ENCODE assay signal across 8 cellular contexts in genomic region chr12:2691001-2691339, GRCh38.
A peak's percentile ranks its signal among the peaks of the same experiment; 100 is the strongest.
DNase-seq lines count a peak whose midpoint lies in the region; ATAC-seq and TF ChIP-seq lines count a peak whose summit lies in the region.

No MANE protein-coding gene starts in this region.

- 90 to 94% methylated on average over 27 to 28 of the region's 28 CpGs for WGBS in GM23248 (ENCODE audit: low coverage in 1 of 2, low lambda C conversion rate in 2 of 2, missing lambda C conversion rate in 2 of 2), 2 experiments

- no peak overlapping the region for H2AFZ ChIP-seq in OCI-LY7 (ENCODE audit: low read length)
- no peak overlapping the region for H2AFZ ChIP-seq in GM23248

- H3K36me3 ChIP-seq in CD4-positive, CD25-positive, alpha-beta regulatory T cell (ENCODE audit: control insufficient read depth, insufficient read depth, low read length): no peaks in the 10 kb centered on the region
- H3K36me3 ChIP-seq in OCI-LY7 (ENCODE audit: insufficient read depth, low read length) (no peaks in the 10 kb centered on the region), GM23248 (ENCODE audit: low read depth) (peaks cover 4% of the 10 kb centered on the region; the same call in 1 of the 2 replicates)

- no peak overlapping the region for H3K9ac ChIP-seq in GM23248

- H3F3A ChIP-seq in GM23248 (ENCODE audit: insufficient read depth): no peaks in the 10 kb centered on the region

- H3K9me2 ChIP-seq in OCI-LY7 (ENCODE audit: insufficient read depth, low read length) (no peaks in the 10 kb centered on the region), GM23248 (ENCODE audit: insufficient read depth) (no peaks in the 10 kb centered on the region)

- H3K27ac ChIP-seq in CD4-positive, CD25-positive, alpha-beta regulatory T cell (ENCODE audit: insufficient read depth, low read length, poor library complexity, severe bottlenecking): peak overlapping the region; percentile 70
- H3K27ac ChIP-seq in OCI-LY7 (ENCODE audit: low read depth, low read length, poor library complexity, severe bottlenecking): no peak overlapping the region
- no peak overlapping the region for H3K27ac ChIP-seq in GM23248

- peak overlapping the region; percentile 91 to 92 (median 92) for H3K27ac Mint-ChIP-seq in CD4-positive, CD25-positive, alpha-beta regulatory T cell
- H3K27ac Mint-ChIP-seq in activated naive CD4-positive, alpha-beta T cell treated with anti-CD3 and anti-CD28 coated beads, Interleukin-2, amount 50 U/mL, for 24 hours: peak overlapping the region; percentile 91

- H3K9me3 ChIP-seq in CD4-positive, CD25-positive, alpha-beta regulatory T cell (ENCODE audit: control insufficient read depth in 2 of 2, low read length in 2 of 2): no peaks in the 10 kb centered on the region
- no peaks in the 10 kb centered on the region for H3K9me3 ChIP-seq in OCI-LY7 (ENCODE audit: low read length)
- no peaks in the 10 kb centered on the region for H3K9me3 ChIP-seq in GM23248 (ENCODE audit: low read depth)

- ATAC-seq in CD4-positive, CD25-positive, alpha-beta regulatory T cell (ENCODE audit: low read depth in 2 of 2): peak; percentile 53 to 61
- peak; percentile 24 for ATAC-seq in GM21737 (IDR thresholded peaks at IDR 0.05; ENCODE audit: unreplicated experiment)
- ATAC-seq in left lobe of liver: peak; percentile 37

- H3K4me2 ChIP-seq in OCI-LY7 (ENCODE audit: low read length): peak overlapping the region; percentile 54; the same call in 1 of the 2 replicates
- no peak overlapping the region for H3K4me2 ChIP-seq in GM23248 (ENCODE audit: unreplicated experiment)

- TF ChIP-seq CTCF in OCI-LY7 (conservative IDR thresholded peaks at IDR 0.05; ENCODE audit: low read length): no peak

- H3K36me3 Mint-ChIP-seq in CD4-positive, CD25-positive, alpha-beta regulatory T cell: no peaks in the 10 kb centered on the region
- H3K36me3 Mint-ChIP-seq in activated naive CD4-positive, alpha-beta T cell treated with anti-CD3 and anti-CD28 coated beads, Interleukin-2, amount 50 U/mL, for 24 hours: no peaks in the 10 kb centered on the region

- CTCF ChIA-PET in OCI-LY7 (lab: Charles Lee; ENCODE audit: unreplicated experiment): interaction anchor here (1.1 kb wide), 1 partner anchor 7 kb away, joined by 5 read pairs; no protein-coding TSS in a partner anchor

- H3K4me1 Mint-ChIP-seq in CD4-positive, CD25-positive, alpha-beta regulatory T cell: peaks cover 10 to 48% (median 26%) of the 10 kb centered on the region in 4 donors
- H3K4me1 Mint-ChIP-seq in activated naive CD4-positive, alpha-beta T cell treated with anti-CD3 and anti-CD28 coated beads, Interleukin-2, amount 50 U/mL, for 24 hours: peaks cover 45% of the 10 kb centered on the region

- peaks cover 33% of the 10 kb centered on the region for H3K4me1 ChIP-seq in CD4-positive, CD25-positive, alpha-beta regulatory T cell (ENCODE audit: control insufficient read depth, insufficient read depth, low read length, poor library complexity, severe bottlenecking)
- H3K4me1 ChIP-seq in OCI-LY7 (ENCODE audit: insufficient read depth, low read length, poor library complexity, severe bottlenecking) (no peaks in the 10 kb centered on the region), GM23248 (ENCODE audit: insufficient read depth) (no peaks in the 10 kb centered on the region)

- H3K27me3 Mint-ChIP-seq in CD4-positive, CD25-positive, alpha-beta regulatory T cell: peaks cover 10% of the 10 kb centered on the region
- H3K27me3 Mint-ChIP-seq in activated naive CD4-positive, alpha-beta T cell treated with anti-CD3 and anti-CD28 coated beads, Interleukin-2, amount 50 U/mL, for 24 hours: no peaks in the 10 kb centered on the region

- H3K79me2 ChIP-seq in OCI-LY7 (ENCODE audit: insufficient read depth, low read depth, low read length): no peaks in the 10 kb centered on the region
- no peaks in the 10 kb centered on the region for H3K79me2 ChIP-seq in GM23248 (ENCODE audit: insufficient read depth)

- no peaks in the 10 kb centered on the region for H4K20me1 ChIP-seq in OCI-LY7 (ENCODE audit: insufficient read depth, low read length)
- H4K20me1 ChIP-seq in GM23248 (ENCODE audit: insufficient read depth): no peaks in the 10 kb centered on the region

- in situ Hi-C loops in GM23248 (cut with MboI): no loop called here

- H3K9me3 Mint-ChIP-seq in CD4-positive, CD25-positive, alpha-beta regulatory T cell: peaks cover 0 to 1% (median 0%) of the 10 kb centered on the region in 7 donors
- no peaks in the 10 kb centered on the region for H3K9me3 Mint-ChIP-seq in activated naive CD4-positive, alpha-beta T cell treated with anti-CD3 and anti-CD28 coated beads, Interleukin-2, amount 50 U/mL, for 24 hours

- DNase-seq in CD4-positive, CD25-positive, alpha-beta regulatory T cell: peak; percentile 41 to 75 (median 59)
- DNase-seq in OCI-LY7 (ENCODE audit: low spot score): no peak
- DNase-seq in left lobe of liver (ENCODE audit: low spot score): no peak
- peak; percentile 11 to 45 for DNase-seq in stimulated activated CD8-positive, alpha-beta memory T cell treated with anti-CD3 and anti-CD28 coated beads, Interleukin-4, amount 100 ng/mL, for 4 hours (ENCODE audit: low read depth in 2 of 2, low spot score in 1 of 2)
- DNase-seq in GM23248: no peak
- DNase-seq in SW480 (ENCODE audit: low spot score): no peak

- H3K27me3 ChIP-seq in CD4-positive, CD25-positive, alpha-beta regulatory T cell (ENCODE audit: control insufficient read depth, insufficient read depth, low read length): peaks cover 7% of the 10 kb centered on the region
- H3K27me3 ChIP-seq in GM23248 (replicated peaks; ENCODE audit: insufficient read depth): no peaks in the 10 kb centered on the region

- POLR2A ChIA-PET in OCI-LY7 (lab: Charles Lee): no interaction called here

- intact Hi-C loops in OCI-LY7 (cut with micrococcal nuclease; ENCODE audit: unreplicated experiment): no loop called here

- peak overlapping the region; percentile 89 to 97 (median 92) for H3K4me3 Mint-ChIP-seq in CD4-positive, CD25-positive, alpha-beta regulatory T cell
- H3K4me3 Mint-ChIP-seq in activated naive CD4-positive, alpha-beta T cell treated with anti-CD3 and anti-CD28 coated beads, Interleukin-2, amount 50 U/mL, for 24 hours: peak overlapping the region; percentile 90

- peak overlapping the region; percentile 65 for H3K4me3 ChIP-seq in CD4-positive, CD25-positive, alpha-beta regulatory T cell (ENCODE audit: low read depth, low read length)
- no peak overlapping the region for H3K4me3 ChIP-seq in OCI-LY7 (ENCODE audit: low read depth, low read length, poor library complexity, severe bottlenecking)
- no peak overlapping the region for H3K4me3 ChIP-seq in GM23248

- BruUV-seq in OCI-LY7 (replicated peaks; lab: Mats Ljungman, UMichigan): no TSS peak

Comparison
In these comparisons a context has a peak if more than half of its experiments do, and no peak if none do; other contexts are left out.
1. DNase-seq: peak in CD4-positive, CD25-positive, alpha-beta regulatory T cell (3 of 3) and stimulated activated CD8-positive, alpha-beta memory T cell treated with anti-CD3 and anti-CD28 coated beads, Interleukin-4, amount 100 ng/mL, for 4 hours (2 of 2); none in OCI-LY7 (single experiment), left lobe of liver (single experiment), GM23248 (single experiment) and SW480 (single experiment).
2. Peak in every context shown above with its lines, with median percentiles within 50 percentile points of each other: ATAC-seq.